In genomic region chr1:912740-913301, GRCh38 we compare ENCODE assay signal across 11 cellular contexts. TPM values are rescaled to one million over a fixed set of nuclear protein-coding genes. Genes with fewer than 3 reads are reported as not detected.
DNase-seq lines count a peak whose midpoint lies in the region; FAIRE-seq and TF ChIP-seq lines count a peak whose summit lies in the region.
"Had no signal": no experiment of that assay in that cellular context is flagged by ENCODE, and none has a peak within 500 bp of the region (broad histone marks: within the 10 kb centered on the region; RNA-seq: fewer than 3 reads in every experiment).

No MANE protein-coding gene starts in this region.

- H3K4me2 ChIP-seq in mesendoderm (ENCODE audit: low read length): no peak overlapping the region

- H3K23ac ChIP-seq in mesendoderm (ENCODE audit: low read length): no peak overlapping the region

- H2BK15ac ChIP-seq in mesendoderm (replicated peaks; ENCODE audit: low read depth): no peak overlapping the region

- H3K27ac ChIP-seq in HL-60 (replicated peaks) (peak overlapping the region; percentile 62), mesendoderm (ENCODE audit: low read depth, low read length) (no peak overlapping the region)
- H3K27ac ChIP-seq: skin epidermis, upper lobe of left lung had no signal

- H3K79me1 ChIP-seq in mesendoderm (ENCODE audit: low read length): no peaks in the 10 kb centered on the region

- no peak overlapping the region for H3K4ac ChIP-seq in mesendoderm (ENCODE audit: low read depth, low read length)

- DNase-seq in CD1c-positive myeloid dendritic cell (ENCODE audit: extremely low spot score) (peak; percentile 28), HL-60 (ENCODE audit: low read depth in 1 of 2, low spot score in 1 of 2) (peak in 1 of 2 experiments; percentile 75), bronchial epithelial cell (ENCODE audit: low read depth) (no peak), mesendoderm (peak; percentile 54), NCI-H2081 (lab: John Stamatoyannopoulos, UW) (no peak), NCI-H524 treated with DMSO at 0.1 percent for 48 hours (lab: John Stamatoyannopoulos, UW) (no peak), DMS79 (lab: John Stamatoyannopoulos, UW) (no peak), frontal cortex (ENCODE audit: low spot score in 2 of 2) (no peak)
- DNase-seq: PC-3 had no signal

- TF ChIP-seq CTCF in HL-60 (IDR thresholded peaks at IDR 0.05; ENCODE audit: insufficient read depth, low read length) (peak; percentile 17), bronchial epithelial cell (IDR thresholded peaks at IDR 0.05; ENCODE audit: insufficient read depth, low read length, severe bottlenecking) (peak; percentile 28)

- H3K9ac ChIP-seq in mesendoderm (ENCODE audit: low read length): no peak overlapping the region

- H4K5ac ChIP-seq in mesendoderm (ENCODE audit: low read length): no peak overlapping the region

- H4K8ac ChIP-seq in mesendoderm (ENCODE audit: low read depth, low read length): no peak overlapping the region

- no peak overlapping the region for H3K18ac ChIP-seq in mesendoderm (ENCODE audit: low read length)

- FAIRE-seq in bronchial epithelial cell (lab: Jason Lieb, UNC): no peak
- FAIRE-seq in frontal cortex (lab: Jason Lieb, UNC): no peak

- no peak overlapping the region for H2BK120ac ChIP-seq in mesendoderm (ENCODE audit: low read depth, low read length)

- H3K79me2 ChIP-seq in mesendoderm (ENCODE audit: control insufficient read depth, insufficient read depth, low read length): no peaks in the 10 kb centered on the region

- no CpG with 5 or more reads among the region's 24 CpGs for WGBS in mesendoderm (ENCODE audit: extremely low coverage, insufficient coverage, low lambda C conversion rate)

- H3K56ac ChIP-seq in mesendoderm (ENCODE audit: low read length): no peak overlapping the region

- no peak overlapping the region for H2BK5ac ChIP-seq in mesendoderm (ENCODE audit: low read length)

- H3K27me3 ChIP-seq in HL-60 (ENCODE audit: insufficient read depth, poor library complexity, severe bottlenecking): no peaks in the 10 kb centered on the region
- peaks cover 45% of the 10 kb centered on the region for H3K27me3 ChIP-seq in bronchial epithelial cell (ENCODE audit: control insufficient read depth, insufficient read depth, low read length)
- H3K27me3 ChIP-seq in mesendoderm (ENCODE audit: insufficient read depth, low read length, poor library complexity): no peaks in the 10 kb centered on the region

- no peak overlapping the region for H2AK5ac ChIP-seq in mesendoderm (ENCODE audit: low read length)

- no peaks in the 10 kb centered on the region for H3K36me3 ChIP-seq in bronchial epithelial cell (ENCODE audit: control insufficient read depth, insufficient read depth, low read length)
- no peaks in the 10 kb centered on the region for H3K36me3 ChIP-seq in mesendoderm (ENCODE audit: control insufficient read depth, insufficient read depth, low read length)
- H3K36me3 ChIP-seq: upper lobe of left lung had no signal

- no peak overlapping the region for H3K4me3 ChIP-seq in HL-60 (replicated peaks; ENCODE audit: insufficient read depth, low read length)
- no peak overlapping the region for H3K4me3 ChIP-seq in bronchial epithelial cell (ENCODE audit: low read depth, low read length)
- no peak overlapping the region for H3K4me3 ChIP-seq in mesendoderm (ENCODE audit: low read length)
- H3K4me3 ChIP-seq: skin epidermis, upper lobe of left lung had no signal

- H3K4me1 ChIP-seq in mesendoderm (ENCODE audit: control insufficient read depth, low read depth, low read length): no peaks in the 10 kb centered on the region

RNA-seq across cellular contexts. Expression of gene SAMD11, which starts 10.9 kb away (rescaled TPM):
- 0.51 and 0.53 TPM in 2 replicates for total RNA-seq in bronchial epithelial cell
- 2.7 TPM for polyA plus RNA-seq in mesendoderm (2013, experiment 1 of 2)
- 2.2 TPM for polyA plus RNA-seq in mesendoderm (2013, experiment 2 of 2)
- 0.41 TPM for total RNA-seq in frontal cortex

RNA-seq across cellular contexts. Expression of gene NOC2L, which starts 46.2 kb away (rescaled TPM):
- total RNA-seq in bronchial epithelial cell (116 and 128 TPM in 2 replicates), frontal cortex (67.3 TPM)
- 80.8 TPM for polyA plus RNA-seq in mesendoderm (2013, experiment 1 of 2)
- polyA plus RNA-seq in mesendoderm (2013, experiment 2 of 2): 79.8 TPM

RNA-seq across cellular contexts. Expression of gene KLHL17, which starts 47.6 kb away (rescaled TPM):
- total RNA-seq in bronchial epithelial cell: 4.5 and 6.8 TPM in 2 replicates
- 10.4 TPM for polyA plus RNA-seq in mesendoderm (2013, experiment 1 of 2)
- polyA plus RNA-seq in mesendoderm (2013, experiment 2 of 2): 10.3 TPM
- total RNA-seq in frontal cortex: 6.1 TPM

RNA-seq across cellular contexts. Expression of gene PLEKHN1, which starts 53.5 kb away (rescaled TPM):
- total RNA-seq in bronchial epithelial cell: 1.6 and 5.4 TPM in 2 replicates
- 0.20 TPM for polyA plus RNA-seq in mesendoderm (2013, experiment 1 of 2)
- polyA plus RNA-seq in mesendoderm (2013, experiment 2 of 2): 0.28 TPM
- not detected for total RNA-seq in frontal cortex

Comparison
In these comparisons a context has a peak if more than half of its experiments do, and no peak if none do; other contexts are left out.
1. DNase-seq: peak in CD1c-positive myeloid dendritic cell (single experiment) and mesendoderm (single experiment); none in bronchial epithelial cell (single experiment), NCI-H2081 (0 of 2), NCI-H524 treated with DMSO at 0.1 percent for 48 hours (single experiment), DMS79 (single experiment) and frontal cortex (0 of 2).